17 cellular contexts compared by ENCODE assay signal in the genomic region with DNA sequence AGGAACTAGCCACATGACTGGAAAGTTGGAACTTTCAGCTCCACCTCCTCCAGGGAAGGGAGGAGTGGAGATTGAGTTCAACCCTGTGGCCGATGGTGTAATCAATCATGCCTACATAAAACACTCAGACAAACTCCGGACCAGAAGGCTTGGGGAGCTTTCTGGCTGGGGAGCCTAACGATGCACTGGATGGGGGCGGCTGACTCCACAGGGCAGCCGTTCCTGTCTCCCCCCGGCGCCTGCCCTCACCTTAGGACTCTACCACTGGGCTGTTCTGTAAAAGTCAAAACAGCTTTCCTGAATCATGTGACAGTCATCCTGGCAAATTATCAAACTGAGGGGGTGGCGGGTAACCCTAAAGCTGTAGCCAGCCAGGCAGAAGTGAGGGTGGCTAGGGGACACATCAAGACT. TPM values are rescaled to one million over a fixed set of nuclear protein-coding genes. Genes with fewer than 3 reads are reported as not detected.
A peak's percentile ranks its signal among the peaks of the same experiment; 100 is the strongest.
DNase-seq lines count a peak whose midpoint lies in the region; ATAC-seq and TF ChIP-seq lines count a peak whose summit lies in the region.
"Had no signal": no experiment of that assay in that cellular context is flagged by ENCODE, and none has a peak within 500 bp of the region (broad histone marks: within the 10 kb centered on the region; RNA-seq: fewer than 3 reads in every experiment).

No MANE protein-coding gene starts in this region.

- no peaks in the 10 kb centered on the region for H3K27me3 ChIP-seq in IMR-90 (ENCODE audit: control insufficient read depth, insufficient read depth, low read length)
- H3K27me3 ChIP-seq in endodermal cell (ENCODE audit: control insufficient read depth, insufficient read depth, low read length, poor library complexity, severe bottlenecking) = no peaks in the 10 kb centered on the region
- H3K27me3 ChIP-seq in subcutaneous abdominal adipose tissue (ENCODE audit: control insufficient read depth in 5 of 5, insufficient read depth in 4 of 5, low read length in 5 of 5) = no peaks in the 10 kb centered on the region
- H3K27me3 ChIP-seq: esophagus muscularis mucosa, tibial nerve had no signal

- in situ Hi-C loops in IMR-90 (cut with MboI; ENCODE audit: low sequenced_read_pairs) = no loop called here

- no peak overlapping the region for H4K5ac ChIP-seq in IMR-90 (ENCODE audit: low read depth, low read length)

- H3K4me3 ChIP-seq in IMR-90 (ENCODE audit: insufficient read depth, low read depth, low read length) (no peak overlapping the region), endodermal cell (ENCODE audit: low read length) (no peak overlapping the region), subcutaneous abdominal adipose tissue (ENCODE audit: low read depth in 1 of 5, low read length in 5 of 5) (peak overlapping the region in 3 of 5 donors; percentile 24 to 46 (median 32))
- H3K4me3 ChIP-seq: psoas muscle, tibial nerve had no signal

- H2BK20ac ChIP-seq in IMR-90 (ENCODE audit: low read depth, low read length) = no peak overlapping the region

- WGBS in IMR-90 (ENCODE audit: extremely low coverage in 2 of 2, insufficient read length in 1 of 2), 2 experiments = 33% methylated on average over 1 of the region's 8 CpGs; no CpG with 5 or more reads in 1 of the 2 experiments
- WGBS in endodermal cell (ENCODE audit: insufficient coverage in 1 of 2, insufficient read length in 1 of 2), 2 experiments = 81 to 87% methylated on average over 8 of the region's 8 CpGs

- H3K4ac ChIP-seq in IMR-90 (ENCODE audit: low read depth, low read length) = no peak overlapping the region

- no peak overlapping the region for H3K14ac ChIP-seq in IMR-90 (replicated peaks; ENCODE audit: low read depth, low read length)

- TF ChIP-seq RAD21 in IMR-90 (IDR thresholded peaks at IDR 0.05; ENCODE audit: low read length) = no peak

- no peak overlapping the region for H3K56ac ChIP-seq in IMR-90 (ENCODE audit: extremely low read depth, insufficient read depth, low read length)

- no TSS peak for BruUV-seq in IMR-90 (replicated peaks; lab: Mats Ljungman, UMichigan)

- H2AK5ac ChIP-seq in IMR-90 (ENCODE audit: low read depth, low read length) = no peak overlapping the region

- no peaks in the 10 kb centered on the region for H3K9me3 ChIP-seq in IMR-90 (ENCODE audit: control insufficient read depth, insufficient read depth, low read length)
- no peaks in the 10 kb centered on the region for H3K9me3 ChIP-seq in endodermal cell (ENCODE audit: control insufficient read depth, low read length)
- H3K9me3 ChIP-seq in subcutaneous abdominal adipose tissue (ENCODE audit: control insufficient read depth in 5 of 5, low read length in 5 of 5) = no peaks in the 10 kb centered on the region
- H3K9me3 ChIP-seq: esophagus muscularis mucosa, psoas muscle, tibial nerve had no signal

- H3K4me1 Mint-ChIP-seq in endodermal cell = peaks cover 4% of the 10 kb centered on the region
- H3K4me1 Mint-ChIP-seq: CD4-positive, alpha-beta memory T cell; T-helper 17 cell had no signal

- no peak overlapping the region for H2AK9ac ChIP-seq in IMR-90 (replicated peaks; ENCODE audit: low read depth, low read length, poor library complexity)

- H3K9me3 Mint-ChIP-seq in endodermal cell = peaks cover 2% of the 10 kb centered on the region

- TF ChIP-seq POLR2A in IMR-90 (IDR thresholded peaks at IDR 0.05; ENCODE audit: low read depth, low read length) = no peak

- H3K27ac Mint-ChIP-seq in endodermal cell = peak overlapping the region; percentile 21
- H3K27ac Mint-ChIP-seq: CD4-positive, alpha-beta memory T cell; T-helper 17 cell had no signal

- H4K8ac ChIP-seq in IMR-90 (ENCODE audit: low read depth in 2 of 2, low read length in 2 of 2) = no peak overlapping the region

- H3K4me1 ChIP-seq in IMR-90 (ENCODE audit: control insufficient read depth, insufficient read depth, low read length) = peaks cover 5% of the 10 kb centered on the region; the same call in 1 of the 2 replicates
- no peaks in the 10 kb centered on the region for H3K4me1 ChIP-seq in endodermal cell (ENCODE audit: control insufficient read depth, insufficient read depth, low read length)
- peaks cover 0 to 7% (median 6%) of the 10 kb centered on the region in 5 donors for H3K4me1 ChIP-seq in subcutaneous abdominal adipose tissue (ENCODE audit: control insufficient read depth in 5 of 5, insufficient read depth in 5 of 5, low read length in 5 of 5)
- H3K4me1 ChIP-seq: psoas muscle had no signal

- no peak overlapping the region for H3K4me2 ChIP-seq in IMR-90 (ENCODE audit: low read depth, low read length)

- H3K36me3 Mint-ChIP-seq in endodermal cell (ENCODE audit: low read depth) = peaks cover 37% of the 10 kb centered on the region
- H3K36me3 Mint-ChIP-seq: CD4-positive, alpha-beta memory T cell had no signal

- H3K4me3 Mint-ChIP-seq in endodermal cell = no peak overlapping the region
- H3K4me3 Mint-ChIP-seq: CD4-positive, alpha-beta memory T cell; T-helper 17 cell had no signal

- intact Hi-C loops in IMR-90 (cut with micrococcal nuclease) = loop anchor here (2.0 to 10.0 kb wide), 2 partner anchors 57 to 233 kb away; partner anchors contain the start of gene GOLM1

- no peak overlapping the region for H4K91ac ChIP-seq in IMR-90 (ENCODE audit: insufficient read depth, low read depth, low read length)

- H3K36me3 ChIP-seq in IMR-90 (ENCODE audit: control insufficient read depth, insufficient read depth, low read length) = peaks cover 4% of the 10 kb centered on the region; the same call in 1 of the 2 replicates
- H3K36me3 ChIP-seq in endodermal cell (ENCODE audit: control insufficient read depth, insufficient read depth, low read length) = peaks cover 8% of the 10 kb centered on the region
- H3K36me3 ChIP-seq in subcutaneous abdominal adipose tissue (ENCODE audit: control insufficient read depth in 5 of 5, insufficient read depth in 5 of 5, low read length in 5 of 5) = peaks cover 0 to under 1% (median 0%) of the 10 kb centered on the region in 5 donors
- H3K36me3 ChIP-seq: esophagus muscularis mucosa had no signal

- POLR2A ChIA-PET in IMR-90 (lab: Charles Lee; ENCODE audit: unreplicated experiment) = no interaction called here

- H2AFZ ChIP-seq in IMR-90 (replicated peaks; ENCODE audit: low read length, poor library complexity) = peak overlapping the region; percentile 4

- peak; percentile 61 for DNase-seq in IMR-90
- DNase-seq in endodermal cell = no peak
- DNase-seq in lung microvascular endothelial cell (ENCODE audit: low read depth in 2 of 2) = peak; percentile 20 to 23
- DNase-seq in NCI-H187 treated with DMSO at 0.1 percent for 48 hours (lab: John Stamatoyannopoulos, UW) = no peak
- no peak for DNase-seq in A172 (ENCODE audit: low spot score)
- DNase-seq: activated naive CD4-positive, alpha-beta T cell treated with anti-CD3 and anti-CD28 coated beads, Interleukin-2, amount 50 U/mL, for 16 hours; CD4-positive, alpha-beta memory T cell; midbrain; NCI-H2107; psoas muscle; RPMI8226; stimulated activated CD4-positive, alpha-beta T cell treated with anti-CD3 and anti-CD28 coated beads, Interleukin-1b, Interleukin-23, amount 100 ng/mL, for 48 hours; T-helper 17 cell had no signal

- no peaks in the 10 kb centered on the region; a peak in 1 of 4 replicates for H3K79me1 ChIP-seq in IMR-90 (ENCODE audit: low read depth in 1 of 2, low read length in 2 of 2)

- CTCF ChIA-PET in IMR-90 (lab: Yijun Ruan, JAX) = no interaction called here

- H3K9me1 ChIP-seq in IMR-90 (ENCODE audit: insufficient read depth, low read length) = peaks cover 6% of the 10 kb centered on the region

- ATAC-seq in IMR-90 (ENCODE audit: low read depth) = peak; percentile 76
- ATAC-seq in GM21367 (IDR thresholded peaks at IDR 0.05; ENCODE audit: unreplicated experiment) = no peak
- ATAC-seq: psoas muscle, T-helper 17 cell had no signal

- H3K9ac ChIP-seq in IMR-90 (ENCODE audit: low read depth, low read length) (no peak overlapping the region), endodermal cell (ENCODE audit: extremely low read depth, low read length, poor library complexity, severe bottlenecking) (no peak overlapping the region), subcutaneous abdominal adipose tissue (ENCODE audit: low read length in 5 of 5) (peak overlapping the region in 1 of 5 donors; percentile 24)

- no peaks in the 10 kb centered on the region for H4K20me1 ChIP-seq in IMR-90 (ENCODE audit: insufficient read depth, low read length)

- H2BK120ac ChIP-seq in IMR-90 (ENCODE audit: low read depth, low read length) = no peak overlapping the region

- dilution Hi-C loops in IMR-90 (cut with HindIII; ENCODE audit: low sequenced_read_pairs, unreplicated experiment) = no loop called here

- TF ChIP-seq CTCF in IMR-90 (conservative IDR thresholded peaks at IDR 0.05; ENCODE audit: low read depth, low read length) = no peak
- TF ChIP-seq CTCF in endodermal cell (conservative IDR thresholded peaks at IDR 0.05) = no peak

- H3K27ac ChIP-seq in IMR-90 (ENCODE audit: insufficient read depth, low read length) (no peak overlapping the region), endodermal cell (ENCODE audit: low read depth, low read length) (no peak overlapping the region), subcutaneous abdominal adipose tissue (ENCODE audit: low read depth, low read length) (no peak overlapping the region)
- H3K27ac ChIP-seq: esophagus muscularis mucosa, psoas muscle, tibial nerve had no signal

- H2BK15ac ChIP-seq in IMR-90 (ENCODE audit: low read depth, low read length) = no peak overlapping the region

- H3K23ac ChIP-seq in IMR-90 (ENCODE audit: low read depth, low read length) = no peak overlapping the region

- H3K18ac ChIP-seq in IMR-90 (ENCODE audit: low read depth, low read length) = no peak overlapping the region

- H3K27me3 Mint-ChIP-seq in endodermal cell (ENCODE audit: insufficient read depth) = no peaks in the 10 kb centered on the region
- H3K27me3 Mint-ChIP-seq: CD4-positive, alpha-beta memory T cell; T-helper 17 cell had no signal

- no peak overlapping the region for H2BK5ac ChIP-seq in IMR-90 (ENCODE audit: low read depth, low read length, poor library complexity, severe bottlenecking)

TF ChIP-seq in IMR-90, 13 proteins besides CTCF, POLR2A, EP300 and RAD21 (continues in another document):
- no peak for TF ChIP-seq NFE2L2 (IDR thresholded peaks at IDR 0.05; ENCODE audit: low read depth, low read length)
- TF ChIP-seq CEBPB (IDR thresholded peaks at IDR 0.05; ENCODE audit: low read depth, low read length) = no peak
- no peak for TF ChIP-seq BHLHE40 (IDR thresholded peaks at IDR 0.05; ENCODE audit: low read depth, low read length)
- TF ChIP-seq RFX5 (IDR thresholded peaks at IDR 0.05; ENCODE audit: low read depth, low read length) = no peak

RNA-seq across cellular contexts. Expression of gene GOLM1, which starts 58.0 kb away (rescaled TPM):
- total RNA-seq in IMR-90 (2012; rRNA removed) (54.8 and 63.9 TPM in 2 replicates), endodermal cell (10 to 100 TPM; 64.5 to 66.4 TPM), lung microvascular endothelial cell (15.9 and 29.9 TPM in 2 replicates)
- 46.0 and 59.2 TPM in 2 replicates for polyA plus RNA-seq in IMR-90 (2012; rRNA removed)
- polyA plus RNA-seq in IMR-90 (2012; cell fraction: cytosol; rRNA removed) = 21.8 and 24.4 TPM in 2 replicates
- polyA plus RNA-seq in IMR-90 (2012; cell fraction: nucleus; rRNA removed; ENCODE audit: low replicate concordance) = 9.3 and 26.9 TPM in 2 replicates
- polyA plus RNA-seq in endodermal cell (2013, experiment 1 of 2) = 95.7 TPM
- polyA plus RNA-seq in endodermal cell (2013, experiment 2 of 2) = 89.0 TPM
- 142 and 155 TPM in 2 replicates for total RNA-seq in A172 (2014; rRNA removed; shearing (Covaris generic))
- total RNA-seq: CD4-positive, alpha-beta memory T cell had no signal

Comparison
In these comparisons a context has a peak if more than half of its experiments do, and no peak if none do; other contexts are left out.
1. DNase-seq: peak in IMR-90 (single experiment) and lung microvascular endothelial cell (2 of 2); none in endodermal cell (single experiment), NCI-H187 treated with DMSO at 0.1 percent for 48 hours (single experiment) and A172 (single experiment).
2. H3K4me3 ChIP-seq: peak in subcutaneous abdominal adipose tissue (3 of 5); none in IMR-90 (single experiment) and endodermal cell (single experiment).